In the genomic region with DNA sequence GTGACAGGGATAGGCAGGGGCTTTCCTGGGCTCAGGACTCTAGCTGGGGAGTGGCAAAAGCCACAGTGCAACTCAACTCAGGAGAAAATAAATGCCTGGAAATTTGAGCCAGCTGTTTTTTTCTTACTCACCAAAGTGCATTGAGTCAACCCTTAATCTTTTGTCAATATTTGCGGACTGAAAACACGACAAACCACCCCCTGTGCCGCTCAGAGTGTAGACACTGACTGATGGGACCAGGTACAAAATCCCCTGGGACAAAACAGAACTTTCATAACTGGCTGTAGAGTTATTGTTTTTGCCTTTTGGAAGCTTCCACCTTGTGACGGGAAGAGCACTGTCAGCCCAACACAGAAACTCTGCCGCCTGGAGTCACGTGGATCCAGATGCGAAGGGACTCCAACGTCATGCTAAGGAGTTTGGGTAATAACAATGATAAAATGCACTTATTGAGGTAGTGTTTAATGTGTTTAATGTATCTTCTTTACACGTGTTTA, we compare ENCODE assay signal across 11 cellular contexts.
DNase-seq lines count a peak whose midpoint lies in the region; ATAC-seq and TF ChIP-seq lines count a peak whose summit lies in the region.
"Had no signal": no experiment of that assay in that cellular context is flagged by ENCODE, and none has a peak within 500 bp of the region (broad histone marks: within the 10 kb centered on the region; RNA-seq: fewer than 3 reads in every experiment).

No MANE protein-coding gene starts in this region.

- ATAC-seq in mucosa of descending colon = peak; percentile 78
- no peak for ATAC-seq in HG03571 (IDR thresholded peaks at IDR 0.05; ENCODE audit: unreplicated experiment)

- peak; percentile 96 for DNase-seq in DMS53 treated with DMSO at 0.1 percent for 48 hours (lab: John Stamatoyannopoulos, UW; ENCODE audit: unreplicated experiment)
- peak; percentile 16 to 21 for DNase-seq in NCI-H187 (lab: John Stamatoyannopoulos, UW)
- peak; percentile 45 for DNase-seq in RPMI7951 (ENCODE audit: low read depth)
- DNase-seq in mucosa of descending colon = peak in 1 of 3 donors; percentile 27
- no peak for DNase-seq in midbrain (lab: John Stamatoyannopoulos, UW)
- no peak for DNase-seq in germinal center (ENCODE audit: low spot score)
- no peak for DNase-seq in activated CD8-positive, alpha-beta memory T cell treated with anti-CD3 and anti-CD28 coated beads for 24 hours
- DNase-seq: activated B cell treated with CpG ODN at 0.5 μM for 24 hours, amniotic stem cell, NCI-H2227 treated with DMSO at 0.1 percent for 48 hours had no signal

- H3K4me1 ChIP-seq in mucosa of descending colon (ENCODE audit: low read depth) = no peaks in the 10 kb centered on the region

- intact Hi-C loops in mucosa of descending colon (cut with DNase I, micrococcal nuclease) = loop anchor here in 1 of 2 donors (10.0 kb wide), 1 partner anchor 160 kb away; the partner anchor contains the start of gene PLPP3

- no peaks in the 10 kb centered on the region for H3K9me3 ChIP-seq in mucosa of descending colon

- H3K36me3 ChIP-seq in mucosa of descending colon (ENCODE audit: low read depth) = no peaks in the 10 kb centered on the region

- TF ChIP-seq CTCF in mucosa of descending colon (IDR thresholded peaks at IDR 0.05) = no peak

- H3K4me3 ChIP-seq in mucosa of descending colon = no peak overlapping the region

Comparison
In these comparisons a context has a peak if more than half of its experiments do, and no peak if none do; other contexts are left out.
1. DNase-seq: peak in DMS53 treated with DMSO at 0.1 percent for 48 hours (single experiment), NCI-H187 (2 of 2) and RPMI7951 (single experiment); none in midbrain (single experiment), germinal center (single experiment) and activated CD8-positive, alpha-beta memory T cell treated with anti-CD3 and anti-CD28 coated beads for 24 hours (single experiment).